ENCODE assay signal across 16 cellular contexts in genomic region chr5:17517526-17517925, GRCh38. TPM values are rescaled to one million over a fixed set of nuclear protein-coding genes. Genes with fewer than 3 reads are reported as not detected.
"Had no signal": no experiment of that assay in that cellular context is flagged by ENCODE, and none has a peak within 500 bp of the region (broad histone marks: within the 10 kb centered on the region; RNA-seq: fewer than 3 reads in every experiment).

No MANE protein-coding gene starts in this region.

RNA-seq across cellular contexts. Expression of gene TAF11L3, which starts 0.6 kb away (rescaled TPM):
- total RNA-seq: activated CD4-positive, alpha-beta T cell treated with anti-CD3 and anti-CD28 coated beads, Interleukin-2, amount 10 ng/mL, durations not matched to agents 7 days and 5 days; activated CD8-positive, alpha-beta memory T cell treated with anti-CD3 and anti-CD28 coated beads for 36 hours; activated naive CD8-positive, alpha-beta T cell treated with anti-CD3 and anti-CD28 coated beads for 36 hours; breast epithelium; esophagus muscularis mucosa; frontal cortex; hepatocyte; left lung; lung microvascular endothelial cell; naive thymus-derived CD8-positive, alpha-beta T cell; osteocyte; psoas muscle; right atrium auricular region; thyroid gland had no signal
- polyA plus RNA-seq: hepatocyte; immature natural killer cell; naive thymus-derived CD8-positive, alpha-beta T cell; psoas muscle; SK-N-SH had no signal

RNA-seq across cellular contexts. Expression of gene TAF11L4, which starts 4.1 kb away (rescaled TPM):
- total RNA-seq: activated CD4-positive, alpha-beta T cell treated with anti-CD3 and anti-CD28 coated beads, Interleukin-2, amount 10 ng/mL, durations not matched to agents 7 days and 5 days; activated CD8-positive, alpha-beta memory T cell treated with anti-CD3 and anti-CD28 coated beads for 36 hours; activated naive CD8-positive, alpha-beta T cell treated with anti-CD3 and anti-CD28 coated beads for 36 hours; breast epithelium; esophagus muscularis mucosa; frontal cortex; hepatocyte; left lung; lung microvascular endothelial cell; naive thymus-derived CD8-positive, alpha-beta T cell; osteocyte; psoas muscle; right atrium auricular region; thyroid gland had no signal
- polyA plus RNA-seq: hepatocyte; immature natural killer cell; naive thymus-derived CD8-positive, alpha-beta T cell; psoas muscle; SK-N-SH had no signal

RNA-seq across cellular contexts. Expression of gene TAF11L5, which starts 7.5 kb away (rescaled TPM):
- total RNA-seq: activated CD4-positive, alpha-beta T cell treated with anti-CD3 and anti-CD28 coated beads, Interleukin-2, amount 10 ng/mL, durations not matched to agents 7 days and 5 days; activated CD8-positive, alpha-beta memory T cell treated with anti-CD3 and anti-CD28 coated beads for 36 hours; activated naive CD8-positive, alpha-beta T cell treated with anti-CD3 and anti-CD28 coated beads for 36 hours; breast epithelium; esophagus muscularis mucosa; frontal cortex; hepatocyte; left lung; lung microvascular endothelial cell; naive thymus-derived CD8-positive, alpha-beta T cell; osteocyte; psoas muscle; right atrium auricular region; thyroid gland had no signal
- polyA plus RNA-seq: hepatocyte; immature natural killer cell; naive thymus-derived CD8-positive, alpha-beta T cell; psoas muscle; SK-N-SH had no signal

RNA-seq across cellular contexts. Expression of gene TAF11L6, which starts 10.9 kb away (rescaled TPM):
- total RNA-seq: activated CD4-positive, alpha-beta T cell treated with anti-CD3 and anti-CD28 coated beads, Interleukin-2, amount 10 ng/mL, durations not matched to agents 7 days and 5 days; activated CD8-positive, alpha-beta memory T cell treated with anti-CD3 and anti-CD28 coated beads for 36 hours; activated naive CD8-positive, alpha-beta T cell treated with anti-CD3 and anti-CD28 coated beads for 36 hours; breast epithelium; esophagus muscularis mucosa; frontal cortex; hepatocyte; left lung; lung microvascular endothelial cell; naive thymus-derived CD8-positive, alpha-beta T cell; osteocyte; psoas muscle; right atrium auricular region; thyroid gland had no signal
- polyA plus RNA-seq: hepatocyte; immature natural killer cell; naive thymus-derived CD8-positive, alpha-beta T cell; psoas muscle; SK-N-SH had no signal

RNA-seq across cellular contexts. Expression of gene TAF11L2, which starts 19.5 kb away (rescaled TPM):
- total RNA-seq: activated CD4-positive, alpha-beta T cell treated with anti-CD3 and anti-CD28 coated beads, Interleukin-2, amount 10 ng/mL, durations not matched to agents 7 days and 5 days; activated CD8-positive, alpha-beta memory T cell treated with anti-CD3 and anti-CD28 coated beads for 36 hours; activated naive CD8-positive, alpha-beta T cell treated with anti-CD3 and anti-CD28 coated beads for 36 hours; breast epithelium; esophagus muscularis mucosa; frontal cortex; hepatocyte; left lung; lung microvascular endothelial cell; naive thymus-derived CD8-positive, alpha-beta T cell; osteocyte; psoas muscle; right atrium auricular region; thyroid gland had no signal
- polyA plus RNA-seq: hepatocyte; immature natural killer cell; naive thymus-derived CD8-positive, alpha-beta T cell; psoas muscle; SK-N-SH had no signal
